ENCODE assay signal across 16 cellular contexts in the genomic region with DNA sequence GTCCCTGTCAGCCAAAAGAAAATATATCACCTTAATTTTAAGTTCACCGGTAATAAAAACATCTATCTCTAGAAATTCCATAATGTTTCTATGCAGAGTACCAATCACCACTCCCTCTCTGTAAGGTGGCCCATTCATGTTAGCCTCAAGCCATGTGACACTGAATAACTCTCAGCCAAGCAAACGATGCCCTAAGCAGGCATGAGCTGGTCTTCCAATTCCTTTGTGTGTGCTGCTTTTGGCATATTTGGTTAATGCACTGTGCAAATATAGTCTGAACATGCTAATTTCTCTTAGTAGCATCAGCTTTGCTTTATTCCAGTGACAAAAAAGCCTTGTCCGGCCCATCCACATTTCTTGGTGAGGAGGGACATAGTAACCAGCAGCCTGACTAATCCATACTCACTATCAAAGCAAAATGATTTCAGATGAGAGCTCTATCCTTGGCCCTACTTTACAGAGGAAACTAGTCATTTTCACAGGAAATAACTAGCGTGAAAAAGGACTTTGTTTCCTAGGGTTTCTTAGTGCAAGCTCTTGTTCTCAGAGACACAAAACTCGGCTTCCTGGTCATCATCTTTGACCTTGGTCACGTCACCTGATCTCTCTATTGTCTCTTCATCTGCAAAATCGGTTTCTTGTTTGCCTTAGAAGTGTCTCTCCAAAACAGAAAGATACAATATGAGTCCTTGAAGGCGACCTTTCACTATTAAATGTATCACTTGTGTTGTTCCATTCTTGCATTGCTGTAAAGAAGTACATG. TPM values are rescaled to one million over a fixed set of nuclear protein-coding genes. Genes with fewer than 3 reads are reported as not detected.
DNase-seq lines count a peak whose midpoint lies in the region; ATAC-seq lines count a peak whose summit lies in the region.
"Had no signal": no experiment of that assay in that cellular context is flagged by ENCODE, and none has a peak within 500 bp of the region (broad histone marks: within the 10 kb centered on the region; RNA-seq: fewer than 3 reads in every experiment).

No MANE protein-coding gene starts in this region.

- no peaks in the 10 kb centered on the region for H3K27me3 Mint-ChIP-seq in activated CD8-positive, alpha-beta T cell treated with anti-CD3 and anti-CD28 coated beads, Interleukin-2, amount 10 ng/mL, durations not matched to agents 7 days and 5 days (ENCODE audit: low read depth)
- H3K27me3 Mint-ChIP-seq in naive thymus-derived CD4-positive, alpha-beta T cell = no peaks in the 10 kb centered on the region

- H3K4me3 Mint-ChIP-seq in activated CD8-positive, alpha-beta T cell treated with anti-CD3 and anti-CD28 coated beads, Interleukin-2, amount 10 ng/mL, durations not matched to agents 7 days and 5 days = no peak overlapping the region
- peak overlapping the region in 5 of 10 donors; percentile 1 to 14 (median 1) for H3K4me3 Mint-ChIP-seq in naive thymus-derived CD4-positive, alpha-beta T cell

- POLR2A ChIA-PET in activated CD8-positive, alpha-beta T cell treated with anti-CD3 and anti-CD28 coated beads, Interleukin-2, amount 10 ng/mL, durations not matched to agents 7 days and 5 days (lab: Charles Lee) = no interaction called here
- POLR2A ChIA-PET in naive thymus-derived CD4-positive, alpha-beta T cell (lab: Charles Lee) = interaction anchor here (1.0 kb wide), 1 partner anchor 66 kb away, joined by 3 read pairs; no protein-coding TSS in a partner anchor

- DNase-seq in NCI-H345 (lab: John Stamatoyannopoulos, UW) (peak; percentile 8), NCI-H345 treated with DMSO at 0.1 percent for 48 hours (lab: John Stamatoyannopoulos, UW; ENCODE audit: unreplicated experiment) (no peak), NCI-H146 treated with DMSO at 0.1 percent for 48 hours (lab: John Stamatoyannopoulos, UW; ENCODE audit: unreplicated experiment) (peak; percentile 34), cerebellum (ENCODE audit: low spot score) (no peak), NCI-H2196 (lab: John Stamatoyannopoulos, UW; ENCODE audit: unreplicated experiment) (no peak)
- no peak for DNase-seq in activated CD8-positive, alpha-beta T cell treated with anti-CD3 and anti-CD28 coated beads, Interleukin-2, amount 10 ng/mL, durations not matched to agents 7 days and 5 days
- no peak for DNase-seq in naive thymus-derived CD4-positive, alpha-beta T cell
- DNase-seq: Calu3, caudate nucleus, gastrocnemius medialis, NCI-H1417 treated with DMSO at 0.1 percent for 48 hours, pancreas, WERI-Rb-1 had no signal

- H3K27ac Mint-ChIP-seq in activated CD8-positive, alpha-beta T cell treated with anti-CD3 and anti-CD28 coated beads, Interleukin-2, amount 10 ng/mL, durations not matched to agents 7 days and 5 days = peak overlapping the region; percentile 78
- H3K27ac Mint-ChIP-seq in naive thymus-derived CD4-positive, alpha-beta T cell = peak overlapping the region; percentile 12 to 93 (median 73)

- peaks cover 18 to 30% of the 10 kb centered on the region in 2 donors for H3K4me1 ChIP-seq in naive thymus-derived CD4-positive, alpha-beta T cell (ENCODE audit: control insufficient read depth in 2 of 2, insufficient read depth in 2 of 2, low read length in 2 of 2)
- H3K4me1 ChIP-seq: gastrocnemius medialis, pancreas had no signal

- H3K4me3 ChIP-seq in naive thymus-derived CD4-positive, alpha-beta T cell (ENCODE audit: low read length) = no peak overlapping the region
- H3K4me3 ChIP-seq: gastrocnemius medialis, K562, pancreas, SK-N-MC had no signal

- no peaks in the 10 kb centered on the region for H3K9me3 Mint-ChIP-seq in activated CD8-positive, alpha-beta T cell treated with anti-CD3 and anti-CD28 coated beads, Interleukin-2, amount 10 ng/mL, durations not matched to agents 7 days and 5 days (ENCODE audit: insufficient read depth)
- H3K9me3 Mint-ChIP-seq in naive thymus-derived CD4-positive, alpha-beta T cell = peaks cover 0 to 11% (median 0%) of the 10 kb centered on the region in 11 donors

- ATAC-seq in activated CD8-positive, alpha-beta T cell treated with anti-CD3 and anti-CD28 coated beads, Interleukin-2, amount 10 ng/mL, durations not matched to agents 7 days and 5 days = no peak
- ATAC-seq in naive thymus-derived CD4-positive, alpha-beta T cell = peak; percentile 32
- ATAC-seq in GM21360 (IDR thresholded peaks at IDR 0.05; ENCODE audit: unreplicated experiment) = no peak
- ATAC-seq: gastrocnemius medialis, K562 had no signal

- no peaks in the 10 kb centered on the region for H3K27me3 ChIP-seq in naive thymus-derived CD4-positive, alpha-beta T cell (ENCODE audit: control insufficient read depth in 2 of 2, insufficient read depth in 2 of 2, low read length in 2 of 2)
- H3K27me3 ChIP-seq: gastrocnemius medialis, pancreas had no signal

- CTCF ChIA-PET in activated CD8-positive, alpha-beta T cell treated with anti-CD3 and anti-CD28 coated beads, Interleukin-2, amount 10 ng/mL, durations not matched to agents 7 days and 5 days (lab: Charles Lee) = interaction anchor here (0.7 kb wide), 1 partner anchor 16 kb away, joined by 3 read pairs; no protein-coding TSS in a partner anchor
- CTCF ChIA-PET in naive thymus-derived CD4-positive, alpha-beta T cell (lab: Charles Lee) = no interaction called here

- no peak overlapping the region for H3K27ac ChIP-seq in naive thymus-derived CD4-positive, alpha-beta T cell (ENCODE audit: low read depth, low read length)
- H3K27ac ChIP-seq: gastrocnemius medialis, pancreas, SK-N-MC, WERI-Rb-1 had no signal

- no peaks in the 10 kb centered on the region for H3K9me3 ChIP-seq in naive thymus-derived CD4-positive, alpha-beta T cell (ENCODE audit: control insufficient read depth in 2 of 3, low read length in 3 of 3)
- H3K9me3 ChIP-seq: gastrocnemius medialis, pancreas had no signal

- intact Hi-C loops in naive thymus-derived CD4-positive, alpha-beta T cell (cut with micrococcal nuclease) = no loop called here

- peaks cover 60% of the 10 kb centered on the region for H3K4me1 Mint-ChIP-seq in activated CD8-positive, alpha-beta T cell treated with anti-CD3 and anti-CD28 coated beads, Interleukin-2, amount 10 ng/mL, durations not matched to agents 7 days and 5 days (ENCODE audit: low read depth)
- peaks cover 44 to 89% (median 75%) of the 10 kb centered on the region in 7 donors for H3K4me1 Mint-ChIP-seq in naive thymus-derived CD4-positive, alpha-beta T cell

- H3K36me3 Mint-ChIP-seq in activated CD8-positive, alpha-beta T cell treated with anti-CD3 and anti-CD28 coated beads, Interleukin-2, amount 10 ng/mL, durations not matched to agents 7 days and 5 days (ENCODE audit: low read depth) = peaks cover 76% of the 10 kb centered on the region
- H3K36me3 Mint-ChIP-seq in naive thymus-derived CD4-positive, alpha-beta T cell = peaks cover 15 to 49% (median 35%) of the 10 kb centered on the region in 5 donors

- peaks cover 0 to 4% (median 3%) of the 10 kb centered on the region in 3 experiments for H3K36me3 ChIP-seq in naive thymus-derived CD4-positive, alpha-beta T cell (ENCODE audit: control insufficient read depth in 2 of 3, insufficient read depth in 3 of 3, low read length in 3 of 3)
- H3K36me3 ChIP-seq: gastrocnemius medialis, pancreas, WERI-Rb-1 had no signal

RNA-seq across cellular contexts. Expression of a gene that starts 59.2 kb away (rescaled TPM):
- 100 to 1,000 TPM; 201 to 206 TPM for total RNA-seq in activated CD8-positive, alpha-beta T cell treated with anti-CD3 and anti-CD28 coated beads, Interleukin-2, amount 10 ng/mL, durations not matched to agents 7 days and 5 days
- total RNA-seq in naive thymus-derived CD4-positive, alpha-beta T cell = 100 to 1,000 TPM; 112 to 180 (median 116) TPM
- polyA plus RNA-seq in naive thymus-derived CD4-positive, alpha-beta T cell = 100 to 1,000 TPM; 169 to 206 TPM
- 56.3 TPM for total RNA-seq in cerebellum

Comparison
In these comparisons a context has a peak if more than half of its experiments do, and no peak if none do; other contexts are left out.
1. DNase-seq: peak in NCI-H345 (single experiment) and NCI-H146 treated with DMSO at 0.1 percent for 48 hours (single experiment); none in NCI-H345 treated with DMSO at 0.1 percent for 48 hours (single experiment), activated CD8-positive, alpha-beta T cell treated with anti-CD3 and anti-CD28 coated beads, Interleukin-2, amount 10 ng/mL, durations not matched to agents 7 days and 5 days (single experiment), naive thymus-derived CD4-positive, alpha-beta T cell (0 of 9), cerebellum (single experiment) and NCI-H2196 (single experiment).